24 cellular contexts compared by ENCODE assay signal in genomic region chr2:51231071-51231470, GRCh38.
"Had no signal": no experiment of that assay in that cellular context is flagged by ENCODE, and none has a peak within 500 bp of the region (broad histone marks: within the 10 kb centered on the region; RNA-seq: fewer than 3 reads in every experiment).

No MANE protein-coding gene starts in this region.

- ATAC-seq: gastroesophageal sphincter; left cardiac atrium; naive thymus-derived CD8-positive, alpha-beta T cell; right lobe of liver; stimulated activated naive CD8-positive, alpha-beta T cell treated with anti-CD3 and anti-CD28 coated beads, Interleukin-15, Interleukin-2, amounts not matched to agents 100 U/mL and 50 U/mL, for 24 hours had no signal

- DNase-seq: activated CD4-positive, alpha-beta T cell treated with anti-CD3 and anti-CD28 coated beads for 48 hours; activated CD4-positive, alpha-beta T cell treated with anti-CD3 and anti-CD28 coated beads, Interleukin-2, amount 50 U/mL, for 48 hours; activated CD8-positive, alpha-beta memory T cell treated with anti-CD3 and anti-CD28 coated beads for 24 hours; activated effector memory CD4-positive, alpha-beta T cell treated with anti-CD3 and anti-CD28 coated beads, Interleukin-2, amount 50 U/mL, for 16 hours; activated naive CD4-positive, alpha-beta T cell treated with anti-CD3 and anti-CD28 coated beads for 36 hours; activated naive CD8-positive, alpha-beta T cell treated with anti-CD3 and anti-CD28 coated beads, Interleukin-2, amount 10 ng/mL, durations not matched to agents 7 days and 5 days; activated T-cell treated with anti-CD3 and anti-CD28 coated beads, Interleukin-2, amount 50 U/mL, for 1 hour; amniotic stem cell; brain microvascular endothelial cell; cortex of kidney; endodermal cell; left cardiac atrium; naive thymus-derived CD8-positive, alpha-beta T cell; right lobe of liver; stimulated activated CD4-positive, alpha-beta T cell treated with anti-CD3 and anti-CD28 coated beads, Interleukin-12 subunit alpha, Interleukin-12 subunit beta, amount 100 ng/mL, for 4 hours; stimulated activated CD4-positive, alpha-beta T cell treated with anti-CD3 and anti-CD28 coated beads, Interleukin-4, amount 100 ng/mL, for 1 hour; stimulated activated naive CD8-positive, alpha-beta T cell treated with anti-CD3 and anti-CD28 coated beads, Interleukin-15, Interleukin-2, amounts not matched to agents 100 U/mL and 50 U/mL, for 24 hours; T-helper 9 cell; testis; transverse colon had no signal

- H3K79me2 ChIP-seq: hepatocyte had no signal

- H3K9me3 ChIP-seq: right lobe of liver, testis, transverse colon had no signal

- H3K4me1 ChIP-seq: gastroesophageal sphincter, right lobe of liver, testis, transverse colon had no signal

- H2AFZ ChIP-seq: hepatocyte had no signal

- H3K27me3 ChIP-seq: brain microvascular endothelial cell, gastroesophageal sphincter, hepatocyte, right lobe of liver, testis, transverse colon had no signal

- H3K36me3 ChIP-seq: brain microvascular endothelial cell, gastroesophageal sphincter, right lobe of liver, transverse colon had no signal

- H3K27ac ChIP-seq: brain microvascular endothelial cell, epithelial cell of prostate, gastroesophageal sphincter, hepatocyte, right lobe of liver, testis, transverse colon, VCaP had no signal

- H3K4me3 ChIP-seq: gastroesophageal sphincter, hepatocyte, right lobe of liver, testis, transverse colon had no signal
